ENCODE assay signal across 8 cellular contexts in the genomic region with DNA sequence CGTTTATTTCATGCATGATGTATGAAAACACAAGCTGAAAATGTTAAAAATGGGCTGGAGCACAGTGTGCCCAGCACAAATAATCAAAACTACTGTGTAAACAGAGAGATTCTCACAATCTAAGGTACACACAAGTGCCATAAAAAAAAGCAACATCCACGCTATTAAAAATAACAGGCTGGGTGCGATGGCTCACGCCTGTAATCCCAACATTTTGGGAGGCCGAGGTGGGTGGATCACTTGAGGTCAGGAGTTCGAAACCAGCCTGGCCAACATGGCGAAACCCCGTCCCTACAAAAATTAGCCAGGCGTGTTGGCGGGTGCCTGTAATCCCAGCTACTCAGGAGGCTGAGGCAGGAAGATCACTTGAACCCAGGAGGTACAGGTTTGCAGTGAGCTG. TPM values are rescaled to one million over a fixed set of nuclear protein-coding genes. Genes with fewer than 3 reads are reported as not detected.
DNase-seq lines count a peak whose midpoint lies in the region; ATAC-seq and TF ChIP-seq lines count a peak whose summit lies in the region.
"Not testable (repeated sequence)": the region's sequence is repeated elsewhere in the genome, so short reads cannot be mapped to it uniquely, and the experiment has no call there.

No MANE protein-coding gene starts in this region.

- not testable (repeated sequence) for H3K9me3 ChIP-seq in T-helper 17 cell (ENCODE audit: control insufficient read depth, low read length, poor library complexity, severe bottlenecking); adipocyte (ENCODE audit: control insufficient read depth, low read length); left lung; prostate gland

- peak overlapping the region; percentile 71 for H3K9ac ChIP-seq in adipocyte (ENCODE audit: low read length)

- not testable (repeated sequence) for H3K27me3 Mint-ChIP-seq in T-helper 17 cell, type B pancreatic cell

- TF ChIP-seq CTCF in GM12865 (IDR thresholded peaks at IDR 0.05; ENCODE audit: insufficient read depth, low read depth, low read length, missing control alignments); epithelial cell of esophagus (IDR thresholded peaks at IDR 0.05; ENCODE audit: insufficient read depth, low read depth, low read length, missing control alignments); left lung (IDR thresholded peaks at IDR 0.05); prostate gland (IDR thresholded peaks at IDR 0.05); type B pancreatic cell (conservative IDR thresholded peaks at IDR 0.05): not testable (repeated sequence)

- H3K4me1 Mint-ChIP-seq in T-helper 17 cell (peaks cover 52% of the 10 kb centered on the region), type B pancreatic cell (ENCODE audit: unreplicated experiment) (peaks cover 40% of the 10 kb centered on the region)

- not testable (repeated sequence) for H3K36me3 Mint-ChIP-seq in T-helper 17 cell (ENCODE audit: low read depth)
- H3K36me3 Mint-ChIP-seq in type B pancreatic cell: peaks cover 28% of the 10 kb centered on the region

- H3K27ac ChIP-seq in left lung: peak overlapping the region; percentile 74 to 84
- peak overlapping the region; percentile 68 to 71 for H3K27ac ChIP-seq in prostate gland

- H3K36me3 ChIP-seq in adipocyte (ENCODE audit: control insufficient read depth, insufficient read depth, low read length, severe bottlenecking); left lung; prostate gland: not testable (repeated sequence)

- H3K27me3 ChIP-seq in adipocyte (replicated peaks; ENCODE audit: control insufficient read depth, insufficient read depth, low read length); left lung; prostate gland (replicated peaks; ENCODE audit: insufficient read depth): not testable (repeated sequence)

- not testable (repeated sequence) for DNase-seq in GM12865 (ENCODE audit: low read depth); T-helper 17 cell; adipocyte (ENCODE audit: low read depth); epithelial cell of esophagus (ENCODE audit: low read depth); left lung; type B pancreatic cell (ENCODE audit: extremely low spot score, unreplicated experiment)
- DNase-seq in prostate gland (ENCODE audit: low spot score): peak; percentile 15

- peak overlapping the region; percentile 46 for H3K4me3 ChIP-seq in GM12865 (ENCODE audit: low read depth, low read length)
- peak overlapping the region; percentile 65 for H3K4me3 ChIP-seq in adipocyte (ENCODE audit: low read length)
- peak overlapping the region; percentile 21 for H3K4me3 ChIP-seq in epithelial cell of esophagus (ENCODE audit: low read length)
- H3K4me3 ChIP-seq in left lung: peak overlapping the region in 1 of 2 donors; percentile 30
- H3K4me3 ChIP-seq in prostate gland: not testable (repeated sequence)

- TF ChIP-seq POLR2A in prostate gland (IDR thresholded peaks at IDR 0.05): not testable (repeated sequence)

- H3K27ac Mint-ChIP-seq in T-helper 17 cell (peak overlapping the region; percentile 92), type B pancreatic cell (peak overlapping the region; percentile 89)

- not testable (repeated sequence) for H3K9me3 Mint-ChIP-seq in type B pancreatic cell

- peak overlapping the region; percentile 88 for H3K4me3 Mint-ChIP-seq in T-helper 17 cell
- not testable (repeated sequence) for H3K4me3 Mint-ChIP-seq in type B pancreatic cell

- WGBS in prostate gland: 55% methylated on average over 10 of the region's 10 CpGs

- ATAC-seq in HG03354 (IDR thresholded peaks at IDR 0.05; ENCODE audit: poor library complexity, severe bottlenecking, unreplicated experiment) (peak; percentile 19), left lung (peak; percentile 51)
- ATAC-seq in T-helper 17 cell: not testable (repeated sequence)

- intact Hi-C loops in left lung (cut with DNase I); prostate gland (cut with DNase I): not testable (repeated sequence)

- H3K4me1 ChIP-seq in adipocyte (ENCODE audit: control insufficient read depth, insufficient read depth, low read length) (peaks cover 36% of the 10 kb centered on the region), left lung (peaks cover 15 to 62% of the 10 kb centered on the region in 2 donors)
- not testable (repeated sequence) for H3K4me1 ChIP-seq in prostate gland (replicated peaks)

RNA-seq across cellular contexts. Expression of a gene that starts 22.3 kb away (rescaled TPM):
- 100 to 1,000 TPM; 176 to 189 TPM for total RNA-seq in T-helper 17 cell
- 100 to 1,000 TPM; 229 to 257 TPM for total RNA-seq in left lung
- total RNA-seq in prostate gland: 100 to 1,000 TPM; 208 to 248 TPM
- 318 and 354 TPM in 2 replicates for total RNA-seq in type B pancreatic cell (ENCODE audit: low replicate concordance)

RNA-seq across cellular contexts. Expression of a gene that starts 52.9 kb away (rescaled TPM):
- total RNA-seq in T-helper 17 cell (10 to 100 TPM; 27.2 to 34.0 TPM), left lung (10 to 100 TPM; 40.9 to 55.8 TPM), prostate gland (10 to 100 TPM; 15.8 to 40.0 TPM), type B pancreatic cell (ENCODE audit: low replicate concordance) (33.5 and 37.6 TPM in 2 replicates)
